Comparison of ENCODE assay signal across 8 cellular contexts in the genomic region with DNA sequence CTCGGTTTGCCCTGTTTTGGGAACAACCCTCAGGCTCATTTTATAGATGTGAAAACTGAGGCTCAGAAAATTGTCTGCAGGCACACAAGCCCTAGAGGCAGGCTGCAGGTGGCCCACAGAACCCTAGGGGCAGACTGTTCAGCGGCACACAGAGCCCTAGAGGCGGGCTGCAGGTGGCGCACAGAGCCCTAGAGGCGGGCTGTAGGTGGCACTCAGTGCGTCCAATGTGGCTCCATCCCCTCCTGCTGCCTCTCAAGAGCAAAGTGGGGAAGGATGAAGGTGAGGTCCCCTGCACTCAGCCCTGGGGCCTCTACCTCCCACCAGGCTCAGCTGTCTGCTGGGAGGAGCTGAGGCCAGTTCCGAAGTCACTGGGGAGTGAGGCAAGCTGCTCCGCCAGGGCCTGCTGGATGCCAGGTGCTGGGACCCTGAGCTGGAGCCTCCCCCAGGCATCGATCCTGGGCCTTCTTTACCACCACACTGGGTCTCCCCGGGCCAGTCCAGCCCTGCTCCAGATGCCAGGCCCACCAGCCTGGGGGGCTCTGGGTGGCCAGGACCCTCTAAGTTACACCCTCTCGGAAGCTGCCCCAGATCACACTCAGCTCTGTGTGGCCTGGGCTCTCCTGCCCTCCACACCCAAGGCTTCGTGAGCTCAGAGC. TPM values are rescaled to one million over a fixed set of nuclear protein-coding genes. Genes with fewer than 3 reads are reported as not detected.
A peak's percentile ranks its signal among the peaks of the same experiment; 100 is the strongest.
DNase-seq lines count a peak whose midpoint lies in the region; ATAC-seq and TF ChIP-seq lines count a peak whose summit lies in the region.

No MANE protein-coding gene starts in this region.

- peak overlapping the region; percentile 16 for H3K4me3 Mint-ChIP-seq in central memory CD8-positive, alpha-beta T cell

- WGBS in testis, 2 donors: 73 to 78% methylated on average over 4 to 12 of the region's 12 CpGs

- TF ChIP-seq POLR2A in testis (IDR thresholded peaks at IDR 0.05): no peak

- H3K4me3 ChIP-seq in testis: no peak overlapping the region

- H3K9me3 Mint-ChIP-seq in central memory CD8-positive, alpha-beta T cell: no peaks in the 10 kb centered on the region

- DNase-seq in NCI-H2227 (lab: John Stamatoyannopoulos, UW; ENCODE audit: unreplicated experiment): peak; percentile 35
- no peak for DNase-seq in NCI-H2227 treated with DMSO at 0.1 percent for 48 hours (lab: John Stamatoyannopoulos, UW)
- DNase-seq in SK-N-DZ (ENCODE audit: low spot score): peak; percentile 41
- DNase-seq in central memory CD8-positive, alpha-beta T cell (ENCODE audit: low spot score in 2 of 2): peak in 1 of 2 donors; percentile 32
- peak; percentile 48 for DNase-seq in stimulated activated CD4-positive, alpha-beta T cell treated with anti-CD3 and anti-CD28 coated beads, Interleukin-4, amount 100 ng/mL, for 24 hours
- no peak for DNase-seq in testis

- H3K36me3 ChIP-seq in testis (ENCODE audit: low read depth, missing control alignments): no peaks in the 10 kb centered on the region

- H3K4me1 ChIP-seq in testis: no peaks in the 10 kb centered on the region

- no peaks in the 10 kb centered on the region for H3K9me3 ChIP-seq in testis

- H3K27ac Mint-ChIP-seq in central memory CD8-positive, alpha-beta T cell (ENCODE audit: low read depth): no peak overlapping the region

- H3K27me3 ChIP-seq in testis: no peaks in the 10 kb centered on the region

- TF ChIP-seq CTCF in testis (IDR thresholded peaks at IDR 0.05): no peak

- peak; percentile 46 for ATAC-seq in HG03139 (IDR thresholded peaks at IDR 0.05; ENCODE audit: unreplicated experiment)
- ATAC-seq in central memory CD8-positive, alpha-beta T cell (replicated peaks; ENCODE audit: extremely low read depth, poor library complexity, severe bottlenecking): peak; percentile 65
- ATAC-seq in GM19023 (IDR thresholded peaks at IDR 0.05; ENCODE audit: unreplicated experiment): no peak

- intact Hi-C loops in testis (cut with DNase I; ENCODE audit: low total_unique reads): no loop called here

- no peak overlapping the region for H3K27ac ChIP-seq in testis

- peaks cover 6% of the 10 kb centered on the region for H3K36me3 Mint-ChIP-seq in central memory CD8-positive, alpha-beta T cell (ENCODE audit: insufficient read depth)

- H3K4me1 Mint-ChIP-seq in central memory CD8-positive, alpha-beta T cell: peaks cover 40% of the 10 kb centered on the region

- H3K27me3 Mint-ChIP-seq in central memory CD8-positive, alpha-beta T cell: no peaks in the 10 kb centered on the region

RNA-seq across cellular contexts. Expression of a gene that starts 2.3 kb away (rescaled TPM):
- polyA plus RNA-seq in SK-N-DZ (2014; cell fraction: cytosol; rRNA removed): not detected in 2 replicates
- not detected in 2 replicates for polyA plus RNA-seq in SK-N-DZ (2014; cell fraction: nucleus; rRNA removed)
- total RNA-seq in testis: under 1 TPM in 1 of 2 donors, not detected in 1; 0.50 TPM
- 0.66 TPM for polyA plus RNA-seq in testis (ENCODE audit: insufficient read depth, low read depth, low replicate concordance)

RNA-seq across cellular contexts. Expression of a gene that starts 8.7 kb away (rescaled TPM):
- not detected in 2 replicates for polyA plus RNA-seq in SK-N-DZ (2014; cell fraction: cytosol; rRNA removed)
- not detected in 2 replicates for polyA plus RNA-seq in SK-N-DZ (2014; cell fraction: nucleus; rRNA removed)
- under 1 TPM in 1 of 2 donors, not detected in 1; 0.50 TPM for total RNA-seq in testis
- polyA plus RNA-seq in testis (ENCODE audit: insufficient read depth, low read depth, low replicate concordance): not detected

RNA-seq across cellular contexts. Expression of a gene that starts 18.5 kb away (rescaled TPM):
- polyA plus RNA-seq in SK-N-DZ (2014; cell fraction: cytosol; rRNA removed): 0.53 and 3.9 TPM in 2 replicates
- 7.1 and 8.2 TPM in 2 replicates for polyA plus RNA-seq in SK-N-DZ (2014; cell fraction: nucleus; rRNA removed)
- 1 to 10 TPM; 6.2 to 7.0 TPM for total RNA-seq in testis
- polyA plus RNA-seq in testis (ENCODE audit: insufficient read depth, low read depth, low replicate concordance): 4.0 TPM

RNA-seq across cellular contexts. Expression of a gene that starts 26.2 kb away (rescaled TPM):
- not detected in 2 replicates for polyA plus RNA-seq in SK-N-DZ (2014; cell fraction: cytosol; rRNA removed)
- not detected in 2 replicates for polyA plus RNA-seq in SK-N-DZ (2014; cell fraction: nucleus; rRNA removed)
- total RNA-seq in testis: under 1 TPM in 1 of 2 donors, not detected in 1; 0.19 TPM
- not detected for polyA plus RNA-seq in testis (ENCODE audit: insufficient read depth, low read depth, low replicate concordance)

RNA-seq across cellular contexts. Expression of a gene that starts 41.5 kb away (rescaled TPM):
- 395 and 424 TPM in 2 replicates for polyA plus RNA-seq in SK-N-DZ (2014; cell fraction: cytosol; rRNA removed)
- polyA plus RNA-seq in SK-N-DZ (2014; cell fraction: nucleus; rRNA removed): 612 and 857 TPM in 2 replicates
- 100 to 1,000 TPM; 312 to 369 TPM for total RNA-seq in testis
- 187 TPM for polyA plus RNA-seq in testis (ENCODE audit: insufficient read depth, low read depth, low replicate concordance)

Comparison
In these comparisons a context has a peak if more than half of its experiments do, and no peak if none do; other contexts are left out.
1. DNase-seq: peak in NCI-H2227 (single experiment), SK-N-DZ (single experiment) and stimulated activated CD4-positive, alpha-beta T cell treated with anti-CD3 and anti-CD28 coated beads, Interleukin-4, amount 100 ng/mL, for 24 hours (single experiment); none in NCI-H2227 treated with DMSO at 0.1 percent for 48 hours (single experiment) and testis (single experiment).